ENCODE assay signal across 20 cellular contexts in genomic region chr3:179971280-179971679, GRCh38.
DNase-seq lines count a peak whose midpoint lies in the region; ATAC-seq and TF ChIP-seq lines count a peak whose summit lies in the region.
"Had no signal": no experiment of that assay in that cellular context is flagged by ENCODE, and none has a peak within 500 bp of the region (broad histone marks: within the 10 kb centered on the region; RNA-seq: fewer than 3 reads in every experiment).

No MANE protein-coding gene starts in this region.

- H3K4me3 ChIP-seq in WERI-Rb-1 (ENCODE audit: low read depth, low read length) = no peak overlapping the region
- H3K4me3 ChIP-seq in hepatocyte = no peak overlapping the region
- H3K4me3 ChIP-seq: heart right ventricle, sigmoid colon, thyroid gland had no signal

- H3K36me3 Mint-ChIP-seq in stimulated activated naive B cell treated with anti-CD40 and anti-IgM and Interleukin-4, amounts not matched to agents 10 μg/mL and 1 μg/mL and 100 μg/mL, for 72 hours = no peaks in the 10 kb centered on the region
- H3K36me3 Mint-ChIP-seq: CD14-positive monocyte had no signal

- H3K79me2 ChIP-seq in hepatocyte = no peaks in the 10 kb centered on the region

- DNase-seq in NCI-H1417 (lab: John Stamatoyannopoulos, UW) = peak in 2 of 3 experiments; percentile 4 to 23
- no peak for DNase-seq in NCI-H1417 treated with DMSO at 0.1 percent for 48 hours (lab: John Stamatoyannopoulos, UW)
- peak; percentile 29 for DNase-seq in NCI-H2171 (lab: John Stamatoyannopoulos, UW)
- DNase-seq in WERI-Rb-1 = peak; percentile 52
- peak; percentile 64 for DNase-seq in putamen (ENCODE audit: low spot score)
- DNase-seq in hepatocyte (ENCODE audit: low spot score) = no peak
- no peak for DNase-seq in stimulated activated naive B cell treated with anti-CD40 and anti-IgM and Interleukin-4, amounts not matched to agents 10 μg/mL and 1 μg/mL and 100 μg/mL, for 72 hours
- DNase-seq: activated CD8-positive, alpha-beta memory T cell treated with anti-CD3 and anti-CD28 coated beads for 24 hours; amniotic stem cell; heart right ventricle; kidney; NCI-H446; sigmoid colon; thyroid gland had no signal

- no peaks in the 10 kb centered on the region for H3K4me1 Mint-ChIP-seq in stimulated activated naive B cell treated with anti-CD40 and anti-IgM and Interleukin-4, amounts not matched to agents 10 μg/mL and 1 μg/mL and 100 μg/mL, for 72 hours
- H3K4me1 Mint-ChIP-seq: CD14-positive monocyte had no signal

- TF ChIP-seq CTCF in WERI-Rb-1 (IDR thresholded peaks at IDR 0.05; ENCODE audit: low read depth, low read length) (no peak), hepatocyte (IDR thresholded peaks at IDR 0.05; ENCODE audit: poor library complexity) (no peak)

- H3K27me3 Mint-ChIP-seq in stimulated activated naive B cell treated with anti-CD40 and anti-IgM and Interleukin-4, amounts not matched to agents 10 μg/mL and 1 μg/mL and 100 μg/mL, for 72 hours = peaks cover 21 to 24% of the 10 kb centered on the region in 2 donors

- H2AFZ ChIP-seq in hepatocyte = no peak overlapping the region

- no peak for ATAC-seq in HG03571 (IDR thresholded peaks at IDR 0.05; ENCODE audit: unreplicated experiment)
- ATAC-seq in stimulated activated naive B cell treated with anti-CD40 and anti-IgM and Interleukin-4, amounts not matched to agents 10 μg/mL and 1 μg/mL and 100 μg/mL, for 72 hours (replicated peaks) = no peak
- ATAC-seq: heart right ventricle had no signal

- H4K20me1 ChIP-seq in hepatocyte (ENCODE audit: insufficient read depth, poor library complexity, severe bottlenecking) = no peaks in the 10 kb centered on the region

- no peak overlapping the region for H3K27ac Mint-ChIP-seq in stimulated activated naive B cell treated with anti-CD40 and anti-IgM and Interleukin-4, amounts not matched to agents 10 μg/mL and 1 μg/mL and 100 μg/mL, for 72 hours
- H3K27ac Mint-ChIP-seq: activated T-helper 2 cell treated with anti-CD3 and anti-CD28 coated beads, Interferon-gamma antibody, Interleukin-2, Interleukin-4, amounts not matched to agents 10 μg/mL and 5 μg/mL and 100 μg/mL, durations not matched to agents 14 hours and 24 hours and 36 hours; CD14-positive monocyte had no signal

- H3K27me3 ChIP-seq in WERI-Rb-1 (ENCODE audit: insufficient read depth, low read depth, severe bottlenecking) (no peaks in the 10 kb centered on the region), hepatocyte (no peaks in the 10 kb centered on the region)
- H3K27me3 ChIP-seq: sigmoid colon, thyroid gland had no signal

- 84% methylated on average over 3 of the region's 3 CpGs for WGBS in hepatocyte (ENCODE audit: low lambda C conversion rate, missing lambda C conversion rate)

- H3K9me3 ChIP-seq in WERI-Rb-1 (ENCODE audit: severe bottlenecking) = no peaks in the 10 kb centered on the region
- no peaks in the 10 kb centered on the region for H3K9me3 ChIP-seq in hepatocyte (ENCODE audit: low read depth)
- H3K9me3 ChIP-seq: heart right ventricle, sigmoid colon, thyroid gland had no signal

- H3K4me3 Mint-ChIP-seq in stimulated activated naive B cell treated with anti-CD40 and anti-IgM and Interleukin-4, amounts not matched to agents 10 μg/mL and 1 μg/mL and 100 μg/mL, for 72 hours = no peak overlapping the region
- H3K4me3 Mint-ChIP-seq: CD14-positive monocyte, neural crest cell had no signal

- H3K27ac ChIP-seq in WERI-Rb-1 = peak overlapping the region; percentile 31
- no peak overlapping the region for H3K27ac ChIP-seq in hepatocyte
- H3K27ac ChIP-seq: heart right ventricle, KMS-11, sigmoid colon, thyroid gland, VCaP had no signal

- no peaks in the 10 kb centered on the region for H3K9me3 Mint-ChIP-seq in stimulated activated naive B cell treated with anti-CD40 and anti-IgM and Interleukin-4, amounts not matched to agents 10 μg/mL and 1 μg/mL and 100 μg/mL, for 72 hours
- H3K9me3 Mint-ChIP-seq: neural crest cell had no signal

- no peaks in the 10 kb centered on the region for H3K9me2 ChIP-seq in hepatocyte (replicated peaks; ENCODE audit: insufficient read depth)

- no peak overlapping the region for H3K4me2 ChIP-seq in hepatocyte
- H3K4me2 ChIP-seq: KMS-11 had no signal

- H3K4me1 ChIP-seq in hepatocyte (ENCODE audit: insufficient read depth) = no peaks in the 10 kb centered on the region
- H3K4me1 ChIP-seq: heart right ventricle, sigmoid colon, thyroid gland had no signal

- no peaks in the 10 kb centered on the region for H3K36me3 ChIP-seq in WERI-Rb-1
- H3K36me3 ChIP-seq in hepatocyte (replicated peaks; ENCODE audit: insufficient read depth, low read depth) = no peaks in the 10 kb centered on the region
- H3K36me3 ChIP-seq: heart right ventricle, sigmoid colon, thyroid gland had no signal

Comparison
In these comparisons a context has a peak if more than half of its experiments do, and no peak if none do; other contexts are left out.
1. DNase-seq: peak in NCI-H1417 (2 of 3), NCI-H2171 (single experiment), WERI-Rb-1 (single experiment) and putamen (single experiment); none in NCI-H1417 treated with DMSO at 0.1 percent for 48 hours (single experiment), hepatocyte (single experiment) and stimulated activated naive B cell treated with anti-CD40 and anti-IgM and Interleukin-4, amounts not matched to agents 10 μg/mL and 1 μg/mL and 100 μg/mL, for 72 hours (single experiment).